8 cellular contexts compared by ENCODE assay signal in genomic region chr4:74659576-74660411, GRCh38.
A peak's percentile ranks its signal among the peaks of the same experiment; 100 is the strongest.
DNase-seq lines count a peak whose midpoint lies in the region; ATAC-seq and TF ChIP-seq lines count a peak whose summit lies in the region.

No MANE protein-coding gene starts in this region.

- no peak for ATAC-seq in HG03354 (IDR thresholded peaks at IDR 0.05; ENCODE audit: poor library complexity, severe bottlenecking, unreplicated experiment)

- in situ Hi-C loops in GM23248 (cut with MboI): loop anchor here (25.0 kb wide), 1 partner anchor 472 kb away; no protein-coding TSS in a partner anchor

- no peak overlapping the region for H2AFZ ChIP-seq in GM23248

- H3K4me1 ChIP-seq in GM23248 (ENCODE audit: insufficient read depth): peaks cover 34% of the 10 kb centered on the region

- H3F3A ChIP-seq in GM23248 (ENCODE audit: insufficient read depth): peaks cover 31% of the 10 kb centered on the region

- 62% methylated on average over 3 of the region's 3 CpGs for WGBS in GM23248 (ENCODE audit: low coverage in 1 of 2, low lambda C conversion rate in 2 of 2, missing lambda C conversion rate in 2 of 2), 2 experiments

- DNase-seq in GM23248 (peak; percentile 96), RKO (ENCODE audit: low spot score) (peak; percentile 96), fibroblast of gingiva (ENCODE audit: low read depth) (peak; percentile 98), putamen (ENCODE audit: low spot score) (peak; percentile 77), GM19240 (ENCODE audit: insufficient read length, low spot score) (no peak), GM10266 (ENCODE audit: extremely low spot score) (no peak), dorsolateral prefrontal cortex (no peak)

- H3K79me2 ChIP-seq in GM23248 (ENCODE audit: insufficient read depth): no peaks in the 10 kb centered on the region

- no peaks in the 10 kb centered on the region for H3K9me2 ChIP-seq in GM23248 (ENCODE audit: insufficient read depth)

- H3K9ac ChIP-seq in GM23248: no peak overlapping the region

- H3K36me3 ChIP-seq in GM23248 (ENCODE audit: low read depth): no peaks in the 10 kb centered on the region

- no peaks in the 10 kb centered on the region for H3K9me3 ChIP-seq in GM23248 (ENCODE audit: low read depth)

- H3K27ac ChIP-seq in GM23248: no peak overlapping the region
- H3K27ac ChIP-seq in dorsolateral prefrontal cortex: no peak overlapping the region

- H3K4me3 ChIP-seq in GM23248 (no peak overlapping the region), dorsolateral prefrontal cortex (no peak overlapping the region)

- H4K20me1 ChIP-seq in GM23248 (ENCODE audit: insufficient read depth): no peaks in the 10 kb centered on the region

- intact Hi-C loops in dorsolateral prefrontal cortex (cut with DNase I): no loop called here

- no peaks in the 10 kb centered on the region for H3K27me3 ChIP-seq in GM23248 (replicated peaks; ENCODE audit: insufficient read depth)
- peaks cover 0 to 4% (median 0%) of the 10 kb centered on the region in 45 donors for H3K27me3 ChIP-seq in dorsolateral prefrontal cortex

- TF ChIP-seq CTCF in GM10266 (IDR thresholded peaks at IDR 0.05; ENCODE audit: control insufficient read depth, insufficient read depth, low read depth, missing control alignments) (no peak), dorsolateral prefrontal cortex (IDR thresholded peaks at IDR 0.05 in 54 of 56, conservative IDR thresholded peaks at IDR 0.05 in 2 of 56; ENCODE audit: low read depth in 1 of 56, partially characterized antibody in 56 of 56) (no peak)

- H3K4me2 ChIP-seq in GM23248 (ENCODE audit: unreplicated experiment): peak overlapping the region; percentile 9

Comparison
In these comparisons a context has a peak if more than half of its experiments do, and no peak if none do; other contexts are left out.
1. DNase-seq: peak in GM23248 (single experiment), RKO (single experiment), fibroblast of gingiva (single experiment) and putamen (single experiment); none in GM19240 (single experiment), GM10266 (single experiment) and dorsolateral prefrontal cortex (0 of 10).